6 cellular contexts compared by ENCODE assay signal in the genomic region with DNA sequence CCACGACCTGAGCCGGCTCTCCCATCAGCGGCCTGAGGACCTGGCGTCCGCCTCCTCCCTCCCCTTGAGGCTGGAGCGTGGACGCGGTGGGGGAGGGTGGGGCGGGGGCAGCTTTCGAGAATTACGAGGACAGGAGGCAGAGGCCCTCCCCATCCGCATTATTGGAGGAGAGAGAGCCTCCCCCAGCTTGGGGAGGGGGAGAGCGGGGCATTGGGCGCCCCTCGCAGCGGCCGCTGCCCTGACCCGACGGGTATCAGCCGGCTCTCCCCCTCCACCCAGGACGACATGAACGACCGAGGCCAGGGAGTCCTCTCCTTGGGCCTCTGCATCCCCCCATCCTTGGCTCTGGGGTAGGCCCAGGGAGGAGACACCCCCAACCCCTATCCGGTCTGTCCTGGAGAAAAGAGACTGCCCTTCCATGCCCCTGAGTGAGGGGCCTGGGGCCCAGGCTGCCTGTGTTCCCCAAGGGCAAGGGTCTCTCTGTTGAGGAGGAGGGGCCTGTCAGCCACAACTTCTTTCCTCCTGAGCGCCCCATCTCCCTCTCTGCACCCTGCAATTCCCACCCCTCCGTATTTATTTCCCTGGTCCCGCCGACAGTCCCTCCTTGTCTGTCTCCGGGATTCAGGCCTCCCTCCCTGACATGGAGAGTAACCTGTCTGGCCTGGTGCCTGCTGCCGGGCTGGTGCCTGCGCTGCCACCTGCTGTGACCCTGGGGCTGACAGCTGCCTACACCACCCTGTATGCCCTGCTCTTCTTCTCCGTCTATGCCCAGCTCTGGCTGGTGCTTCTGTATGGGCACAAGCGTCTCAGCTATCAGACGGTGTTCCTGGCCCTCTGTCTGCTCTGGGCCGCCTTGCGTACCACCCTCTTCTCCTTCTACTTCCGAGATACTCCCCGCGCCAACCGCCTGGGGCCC. TPM values are rescaled to one million over a fixed set of nuclear protein-coding genes. Genes with fewer than 3 reads are reported as not detected.
DNase-seq lines count a peak whose midpoint lies in the region; ATAC-seq and TF ChIP-seq lines count a peak whose summit lies in the region.

No MANE protein-coding gene starts in this region.

- 0 out of 2 replicates have a peak, but pooled peaks cover 1% of the 10 kb centered on the region for H3K36me3 ChIP-seq in BJ (ENCODE audit: control insufficient read depth, insufficient read depth, low read length)
- peaks cover 0 to 3% of the 10 kb centered on the region in 2 donors for H3K36me3 ChIP-seq in adrenal gland (replicated peaks in 1 of 2)
- H3K36me3 ChIP-seq in muscle layer of colon (ENCODE audit: insufficient read depth, low read length): peaks cover 10% of the 10 kb centered on the region

- TF ChIP-seq POLR2A in adrenal gland (IDR thresholded peaks at IDR 0.05): no peak

- CTCF ChIA-PET in BJ (lab: Yijun Ruan, JAX): interaction anchor here (1.5 to 9.2 kb wide), 3 partner anchors 15 to 46 kb away, joined by 3 to 88 read pairs (median 4); partner anchors contain the start of gene CATSPERZ

- no peak for ATAC-seq in GM21515 (IDR thresholded peaks at IDR 0.05; ENCODE audit: unreplicated experiment)

- no peak overlapping the region for H3K9ac ChIP-seq in muscle layer of colon (ENCODE audit: low read length)

- POLR2A ChIA-PET in BJ (lab: Charles Lee): no interaction called here

- peak overlapping the region in 3 of 5 donors; percentile 77 to 94 (median 93) for H3K27ac ChIP-seq in adrenal gland
- H3K27ac ChIP-seq in muscle layer of colon (ENCODE audit: low read depth, low read length): peak overlapping the region; percentile 100

- H3K4me3 ChIP-seq in BJ (ENCODE audit: low read depth, low read length): peak overlapping the region; percentile 90
- peak overlapping the region in 2 of 4 donors; percentile 86 to 93 for H3K4me3 ChIP-seq in adrenal gland
- H3K4me3 ChIP-seq in muscle layer of colon (ENCODE audit: low read depth in 1 of 2, low read length in 2 of 2): peak overlapping the region; percentile 79 to 94

- H3K9me3 ChIP-seq in adrenal gland (replicated peaks in 1 of 3): no peaks in the 10 kb centered on the region
- no peaks in the 10 kb centered on the region for H3K9me3 ChIP-seq in muscle layer of colon (ENCODE audit: low read length)

- DNase-seq in BJ (ENCODE audit: low read depth): no peak
- DNase-seq in KG1 (lab: John Stamatoyannopoulos, UW): peak; percentile 36
- DNase-seq in adrenal gland: peak in 4 of 7 donors; percentile 36 to 62 (median 46)
- DNase-seq in HuH-7.5 (ENCODE audit: low spot score): no peak

- WGBS in adrenal gland, 4 donors: 24 to 53% (median 34%) methylated on average over 15 to 37 of the region's 40 CpGs

- intact Hi-C loops in adrenal gland (cut with DNase I): no loop called here

- H3K27me3 ChIP-seq in BJ (ENCODE audit: control insufficient read depth, insufficient read depth, low read length): peaks cover 8% of the 10 kb centered on the region
- peaks cover 7% of the 10 kb centered on the region for H3K27me3 ChIP-seq in adrenal gland
- peaks cover 12 to 16% of the 10 kb centered on the region in 2 donors for H3K27me3 ChIP-seq in muscle layer of colon (ENCODE audit: control insufficient read depth in 1 of 2, insufficient read depth in 2 of 2, low read length in 2 of 2)

- H3K4me1 ChIP-seq in adrenal gland (replicated peaks in 1 of 2) (peaks cover 15 to 19% of the 10 kb centered on the region in 2 donors), muscle layer of colon (ENCODE audit: insufficient read depth, low read length) (peaks cover 19% of the 10 kb centered on the region)

- TF ChIP-seq CTCF in BJ (IDR thresholded peaks at IDR 0.05; ENCODE audit: insufficient read depth, low read depth, low read length) (0 out of 2 replicates have a peak, but pooled peaks have one; percentile 4), adrenal gland (IDR thresholded peaks at IDR 0.05) (no peak)

RNA-seq across cellular contexts. Expression of gene GPR137, which starts 0.5 kb away (rescaled TPM):
- 22.6 and 33.7 TPM in 2 replicates for polyA plus RNA-seq in BJ (2011; rRNA removed)
- 12.0 and 16.8 TPM in 2 replicates for polyA minus RNA-seq in BJ (2011; rRNA and poly(A)+ RNA removed)
- 10 to 100 TPM; 33.2 to 69.8 (median 48.6) TPM for total RNA-seq in adrenal gland
- polyA plus RNA-seq in adrenal gland: 10 to 100 TPM; 16.0 to 41.5 (median 40.9) TPM

RNA-seq across cellular contexts. Expression of gene BAD, which starts 1.7 kb away (rescaled TPM):
- 62.3 and 85.3 TPM in 2 replicates for polyA plus RNA-seq in BJ (2011; rRNA removed)
- polyA minus RNA-seq in BJ (2011; rRNA and poly(A)+ RNA removed): 8.1 and 16.9 TPM in 2 replicates
- total RNA-seq in adrenal gland: 100 to 1,000 TPM in 5 of 8 donors, 10 to 100 TPM in 3; 72.9 to 219 (median 104) TPM
- 100 to 1,000 TPM in 2 of 3 donors, 1 to 10 TPM in 1; 9.5 to 111 (median 102) TPM for polyA plus RNA-seq in adrenal gland

RNA-seq across cellular contexts. Expression of gene KCNK4, which starts 5.0 kb away (rescaled TPM):
- polyA plus RNA-seq in BJ (2011; rRNA removed) (0.05 TPM in 1 of 2 replicates, not detected in the other), adrenal gland (under 1 TPM in 1 of 3 donors, not detected in 2; 0.10 TPM)
- not detected in 2 replicates for polyA minus RNA-seq in BJ (2011; rRNA and poly(A)+ RNA removed)
- under 1 TPM in 1 of 8 donors, not detected in 7; 0.54 TPM for total RNA-seq in adrenal gland

RNA-seq across cellular contexts. Expression of gene CATSPERZ, which starts 14.0 kb away (rescaled TPM):
- polyA plus RNA-seq in BJ (2011; rRNA removed): not detected in 2 replicates
- not detected in 2 replicates for polyA minus RNA-seq in BJ (2011; rRNA and poly(A)+ RNA removed)
- under 1 TPM in 1 of 8 donors, not detected in 7; 0.69 TPM for total RNA-seq in adrenal gland
- 1 to 10 TPM in 1 of 3 donors, under 1 TPM in 1, not detected in 1; 0.74 to 1.2 TPM for polyA plus RNA-seq in adrenal gland

RNA-seq across cellular contexts. Expression of gene ESRRA, which starts 19.2 kb away (rescaled TPM):
- polyA plus RNA-seq in BJ (2011; rRNA removed) (8.9 and 17.4 TPM in 2 replicates), adrenal gland (10 to 100 TPM; 18.2 to 62.1 (median 56.0) TPM)
- polyA minus RNA-seq in BJ (2011; rRNA and poly(A)+ RNA removed): 8.5 and 11.2 TPM in 2 replicates
- 10 to 100 TPM; 33.2 to 74.4 (median 58.7) TPM for total RNA-seq in adrenal gland

Comparison
In these comparisons a context has a peak if more than half of its experiments do, and no peak if none do; other contexts are left out.
1. DNase-seq: peak in KG1 (single experiment) and adrenal gland (4 of 7); none in BJ (single experiment) and HuH-7.5 (single experiment).